In genomic region chr11:20632169-20632532, GRCh38 we compare ENCODE assay signal across 7 cellular contexts. TPM values are rescaled to one million over a fixed set of nuclear protein-coding genes. Genes with fewer than 3 reads are reported as not detected.
"Had no signal": no experiment of that assay in that cellular context is flagged by ENCODE, and none has a peak within 500 bp of the region (broad histone marks: within the 10 kb centered on the region; RNA-seq: fewer than 3 reads in every experiment).

No MANE protein-coding gene starts in this region.

- H3K27ac ChIP-seq: HL-60 had no signal

- H3K4me3 ChIP-seq: K562 had no signal

- H3K4me1 Mint-ChIP-seq: IgD-negative memory B cell had no signal

- ATAC-seq: HepG2, K562 had no signal

- H3K36me3 Mint-ChIP-seq: IgD-negative memory B cell had no signal

- DNase-seq: IMR-90 had no signal

- H3K27ac Mint-ChIP-seq: IgD-negative memory B cell had no signal

RNA-seq across cellular contexts. Expression of gene SLC6A5, which starts 32.7 kb away (rescaled TPM):
- total RNA-seq: HepG2, HT-29, HT1080, IMR-90, K562 had no signal
- polyA plus RNA-seq: HepG2, IgD-negative memory B cell, IMR-90 had no signal

RNA-seq across cellular contexts. Expression of gene NELL1, which starts 37.2 kb away (rescaled TPM):
- total RNA-seq: HepG2, HT-29, HT1080, IMR-90, K562 had no signal
- polyA plus RNA-seq: HepG2, IgD-negative memory B cell, IMR-90, K562 had no signal
